In genomic region chr11:64148917-64149617, GRCh38 we compare ENCODE assay signal across 12 cellular contexts. TPM values are rescaled to one million over a fixed set of nuclear protein-coding genes. Genes with fewer than 3 reads are reported as not detected.
DNase-seq lines count a peak whose midpoint lies in the region; ATAC-seq and TF ChIP-seq lines count a peak whose summit lies in the region.
"Had no signal": no experiment of that assay in that cellular context is flagged by ENCODE, and none has a peak within 500 bp of the region (broad histone marks: within the 10 kb centered on the region; RNA-seq: fewer than 3 reads in every experiment).

No MANE protein-coding gene starts in this region.

- H3K4me3 ChIP-seq in OCI-LY7 (ENCODE audit: low read depth, low read length, poor library complexity, severe bottlenecking) = no peak overlapping the region
- peak overlapping the region in 26 of 59 donors; percentile 25 to 64 (median 48) for H3K4me3 ChIP-seq in dorsolateral prefrontal cortex
- peak overlapping the region in 2 of 4 donors; percentile 24 to 37 for H3K4me3 ChIP-seq in sigmoid colon
- H3K4me3 ChIP-seq: mucosa of descending colon had no signal

- peaks cover 9% of the 10 kb centered on the region for H3K4me1 Mint-ChIP-seq in Calu3 (ENCODE audit: low read depth, unreplicated experiment)
- H3K4me1 Mint-ChIP-seq in MCF 10A (ENCODE audit: insufficient read depth, unreplicated experiment) = no peaks in the 10 kb centered on the region

- H4K20me1 ChIP-seq in OCI-LY7 (ENCODE audit: insufficient read depth, low read length) = no peaks in the 10 kb centered on the region

- H3K36me3 ChIP-seq in OCI-LY7 (ENCODE audit: insufficient read depth, low read length) (no peaks in the 10 kb centered on the region), sigmoid colon (no peaks in the 10 kb centered on the region)

- H3K9me2 ChIP-seq in OCI-LY7 (ENCODE audit: insufficient read depth, low read length) = no peaks in the 10 kb centered on the region

- peak; percentile 25 for TF ChIP-seq CTCF in Calu3 (IDR thresholded peaks at IDR 0.05; ENCODE audit: unreplicated experiment)
- peak; percentile 66 for TF ChIP-seq CTCF in OCI-LY7 (conservative IDR thresholded peaks at IDR 0.05; ENCODE audit: low read length)
- TF ChIP-seq CTCF in dorsolateral prefrontal cortex (IDR thresholded peaks at IDR 0.05 in 54 of 56, conservative IDR thresholded peaks at IDR 0.05 in 2 of 56; ENCODE audit: low read depth in 1 of 56, partially characterized antibody in 56 of 56) = peak in 24 of 56 donors; percentile 1 to 49 (median 14)
- TF ChIP-seq CTCF in sigmoid colon (IDR thresholded peaks at IDR 0.05) = peak in 2 of 4 experiments; percentile 20
- no peak for TF ChIP-seq CTCF in MCF 10A (IDR thresholded peaks at IDR 0.05; ENCODE audit: unreplicated experiment)
- TF ChIP-seq CTCF in GM10266 (IDR thresholded peaks at IDR 0.05; ENCODE audit: control insufficient read depth, insufficient read depth, low read depth, missing control alignments) = no peak

- H3K9me3 ChIP-seq in OCI-LY7 (ENCODE audit: low read length) = no peaks in the 10 kb centered on the region
- H3K9me3 ChIP-seq in sigmoid colon = no peaks in the 10 kb centered on the region
- H3K9me3 ChIP-seq: mucosa of descending colon had no signal

- H3K4me2 ChIP-seq in OCI-LY7 (ENCODE audit: low read length) = no peak overlapping the region

- H3K36me3 Mint-ChIP-seq in Calu3 (ENCODE audit: insufficient read depth, unreplicated experiment) = peaks cover 9% of the 10 kb centered on the region
- peaks cover 4% of the 10 kb centered on the region for H3K36me3 Mint-ChIP-seq in MCF 10A (ENCODE audit: insufficient read depth, unreplicated experiment)
- H3K36me3 Mint-ChIP-seq: activated CD4-positive, alpha-beta memory T cell treated with anti-CD3 and anti-CD28 coated beads for 36 hours had no signal

- no peaks in the 10 kb centered on the region for H3K27me3 ChIP-seq in dorsolateral prefrontal cortex
- no peaks in the 10 kb centered on the region for H3K27me3 ChIP-seq in sigmoid colon

- H3K27ac Mint-ChIP-seq in Calu3 (ENCODE audit: unreplicated experiment) (no peak overlapping the region), MCF 10A (ENCODE audit: low read depth, unreplicated experiment) (no peak overlapping the region)
- H3K27ac Mint-ChIP-seq: activated CD4-positive, alpha-beta memory T cell treated with anti-CD3 and anti-CD28 coated beads for 36 hours had no signal

- no peak overlapping the region for H3K4me3 Mint-ChIP-seq in Calu3 (ENCODE audit: low read depth, unreplicated experiment)
- H3K4me3 Mint-ChIP-seq in MCF 10A (ENCODE audit: unreplicated experiment) = no peak overlapping the region
- H3K4me3 Mint-ChIP-seq: activated CD4-positive, alpha-beta memory T cell treated with anti-CD3 and anti-CD28 coated beads for 36 hours; stimulated activated naive CD8-positive, alpha-beta T cell treated with anti-CD3 and anti-CD28 coated beads, Interleukin-15, amount 100 ng/mL, for 72 hours had no signal

- no peak for TF ChIP-seq POLR2A in sigmoid colon (IDR thresholded peaks at IDR 0.05)

- TF ChIP-seq EP300 in sigmoid colon (IDR thresholded peaks at IDR 0.05) = no peak

- H3K27ac ChIP-seq in OCI-LY7 (ENCODE audit: low read depth, low read length, poor library complexity, severe bottlenecking) = no peak overlapping the region
- peak overlapping the region in 52 of 59 donors; percentile 51 to 99 (median 92) for H3K27ac ChIP-seq in dorsolateral prefrontal cortex
- H3K27ac ChIP-seq in sigmoid colon = peak overlapping the region in 3 of 4 donors; percentile 76 to 83 (median 80)
- H3K27ac ChIP-seq: coronary artery had no signal

- DNase-seq in Calu3 (no peak), OCI-LY7 (ENCODE audit: low spot score) (no peak), dorsolateral prefrontal cortex (peak in 1 of 10 donors; percentile 41), sigmoid colon (no peak), MCF 10A (ENCODE audit: unreplicated experiment) (no peak), GM10266 (ENCODE audit: extremely low spot score) (no peak), AG08396 (ENCODE audit: low spot score) (no peak)

- H3K4me1 ChIP-seq in OCI-LY7 (ENCODE audit: insufficient read depth, low read length, poor library complexity, severe bottlenecking) (no peaks in the 10 kb centered on the region), sigmoid colon (peaks cover 2 to 60% (median 35%) of the 10 kb centered on the region in 4 donors)

- H3K9me3 Mint-ChIP-seq in Calu3 (ENCODE audit: low read depth, unreplicated experiment) = no peaks in the 10 kb centered on the region
- H3K9me3 Mint-ChIP-seq in MCF 10A (ENCODE audit: unreplicated experiment) = no peaks in the 10 kb centered on the region
- H3K9me3 Mint-ChIP-seq: activated CD4-positive, alpha-beta memory T cell treated with anti-CD3 and anti-CD28 coated beads for 36 hours; stimulated activated naive CD8-positive, alpha-beta T cell treated with anti-CD3 and anti-CD28 coated beads, Interleukin-15, amount 100 ng/mL, for 72 hours had no signal

- CTCF ChIA-PET in Calu3 (lab: Charles Lee) = interaction anchor here (0.6 kb wide), 1 partner anchor 108 kb away, joined by 3 read pairs; no protein-coding TSS in a partner anchor
- CTCF ChIA-PET in OCI-LY7 (lab: Charles Lee; ENCODE audit: unreplicated experiment) = no interaction called here
- CTCF ChIA-PET in MCF 10A (lab: Yijun Ruan, JAX) = interaction anchor here (0.6 to 4.3 kb wide), 19 partner anchors 14 to 341 kb away, joined by 3 to 45 read pairs (median 4); partner anchors contain the start of gene MARK2

- POLR2A ChIA-PET in OCI-LY7 (lab: Charles Lee) = interaction anchor here (0.6 kb wide), 1 partner anchor 80 kb away, joined by 6 read pairs; no protein-coding TSS in a partner anchor
- POLR2A ChIA-PET in MCF 10A (lab: Yijun Ruan, JAX) = interaction anchor here (1.2 kb wide), 1 partner anchor 163 kb away, joined by 3 read pairs; no protein-coding TSS in a partner anchor

- WGBS in sigmoid colon, 2 donors = 86 to 90% methylated on average over 25 of the region's 25 CpGs

- H3K27me3 Mint-ChIP-seq in Calu3 (ENCODE audit: unreplicated experiment) (no peaks in the 10 kb centered on the region), MCF 10A (ENCODE audit: insufficient read depth, unreplicated experiment) (no peaks in the 10 kb centered on the region)
- H3K27me3 Mint-ChIP-seq: activated CD4-positive, alpha-beta memory T cell treated with anti-CD3 and anti-CD28 coated beads for 36 hours; stimulated activated naive CD8-positive, alpha-beta T cell treated with anti-CD3 and anti-CD28 coated beads, Interleukin-15, amount 100 ng/mL, for 72 hours had no signal

- BruUV-seq in Calu3 (replicated peaks; lab: Mats Ljungman, UMichigan) (no TSS peak), OCI-LY7 (replicated peaks; lab: Mats Ljungman, UMichigan) (no TSS peak), MCF 10A (replicated peaks; lab: Mats Ljungman, UMichigan) (no TSS peak)

- H3K79me2 ChIP-seq in OCI-LY7 (ENCODE audit: insufficient read depth, low read depth, low read length) = no peaks in the 10 kb centered on the region

- no peak overlapping the region for H2AFZ ChIP-seq in OCI-LY7 (ENCODE audit: low read length)

- intact Hi-C loops in Calu3 (cut with micrococcal nuclease; ENCODE audit: unreplicated experiment) = loop anchor here (10.0 kb wide), 1 partner anchor 104 kb away; no protein-coding TSS in a partner anchor
- intact Hi-C loops in OCI-LY7 (cut with micrococcal nuclease; ENCODE audit: unreplicated experiment) = loop anchor here (1.0 to 5.0 kb wide), 5 partner anchors 47 to 382 kb away; partner anchors contain the start of gene ZFTA
- intact Hi-C loops in dorsolateral prefrontal cortex (cut with DNase I) = loop anchor here (1.0 to 5.0 kb wide), 6 partner anchors 47 to 312 kb away; partner anchors contain the start of gene MARK2 (in 2 of the 2)
- intact Hi-C loops in sigmoid colon (cut with DNase I) = loop anchor here (1.0 to 2.0 kb wide), 3 partner anchors 52 to 149 kb away; no protein-coding TSS in a partner anchor
- intact Hi-C loops in MCF 10A (cut with micrococcal nuclease) = loop anchor here (5.0 kb wide), 2 partner anchors 107 to 162 kb away; partner anchors contain the start of gene OTUB1

- ATAC-seq in HG02981 (IDR thresholded peaks at IDR 0.05; ENCODE audit: unreplicated experiment) = no peak

RNA-seq across cellular contexts. Expression of gene MACROD1, which starts 16.8 kb away (rescaled TPM):
- total RNA-seq in Calu3 (2022) = 35.7 and 38.0 TPM in 2 replicates
- total RNA-seq in OCI-LY7 (2014; rRNA removed; shearing (Covaris generic)) = 24.8 and 25.4 TPM in 2 replicates
- total RNA-seq in OCI-LY7 (2022) = 14.4 and 14.7 TPM in 2 replicates
- total RNA-seq in dorsolateral prefrontal cortex = 10 to 100 TPM; 13.2 to 50.7 (median 30.7) TPM
- total RNA-seq in sigmoid colon = 10 to 100 TPM; 23.3 to 33.9 (median 25.8) TPM
- polyA plus RNA-seq in sigmoid colon = 10 to 100 TPM; 14.2 to 16.8 (median 14.8) TPM
- 15.1 and 15.7 TPM in 2 replicates for total RNA-seq in MCF 10A (2022)

RNA-seq across cellular contexts. Expression of gene STIP1, which starts 36.9 kb away (rescaled TPM):
- total RNA-seq in Calu3 (2022) (344 and 391 TPM in 2 replicates), OCI-LY7 (2022) (186 and 240 TPM in 2 replicates), dorsolateral prefrontal cortex (100 to 1,000 TPM in 118 of 120 experiments, 10 to 100 TPM in 2; 90.1 to 461 (median 151) TPM), sigmoid colon (10 to 100 TPM; 58.2 to 90.3 (median 81.0) TPM), MCF 10A (2022) (161 and 171 TPM in 2 replicates)
- 271 and 309 TPM in 2 replicates for total RNA-seq in OCI-LY7 (2014; rRNA removed; shearing (Covaris generic))
- polyA plus RNA-seq in sigmoid colon = 10 to 100 TPM; 38.4 to 84.3 (median 50.2) TPM

RNA-seq across cellular contexts. Expression of gene FERMT3, which starts 57.5 kb away (rescaled TPM):
- 16.6 and 18.6 TPM in 2 replicates for total RNA-seq in Calu3 (2022)
- 116 and 120 TPM in 2 replicates for total RNA-seq in OCI-LY7 (2014; rRNA removed; shearing (Covaris generic))
- 167 and 201 TPM in 2 replicates for total RNA-seq in OCI-LY7 (2022)
- 10 to 100 TPM in 39 of 120 experiments, 1 to 10 TPM in 81; 2.0 to 27.1 (median 8.4) TPM for total RNA-seq in dorsolateral prefrontal cortex
- 10 to 100 TPM; 15.0 to 26.2 (median 20.3) TPM for total RNA-seq in sigmoid colon
- polyA plus RNA-seq in sigmoid colon = 10 to 100 TPM; 15.3 to 41.5 (median 20.4) TPM
- 0.44 and 1.0 TPM in 2 replicates for total RNA-seq in MCF 10A (2022)

Comparison
In these comparisons a context has a peak if more than half of its experiments do, and no peak if none do; other contexts are left out.
1. CTCF ChIP-seq: peak in Calu3 (single experiment) and OCI-LY7 (single experiment); none in MCF 10A (single experiment) and GM10266 (single experiment).